8 cellular contexts compared by ENCODE assay signal in the genomic region with DNA sequence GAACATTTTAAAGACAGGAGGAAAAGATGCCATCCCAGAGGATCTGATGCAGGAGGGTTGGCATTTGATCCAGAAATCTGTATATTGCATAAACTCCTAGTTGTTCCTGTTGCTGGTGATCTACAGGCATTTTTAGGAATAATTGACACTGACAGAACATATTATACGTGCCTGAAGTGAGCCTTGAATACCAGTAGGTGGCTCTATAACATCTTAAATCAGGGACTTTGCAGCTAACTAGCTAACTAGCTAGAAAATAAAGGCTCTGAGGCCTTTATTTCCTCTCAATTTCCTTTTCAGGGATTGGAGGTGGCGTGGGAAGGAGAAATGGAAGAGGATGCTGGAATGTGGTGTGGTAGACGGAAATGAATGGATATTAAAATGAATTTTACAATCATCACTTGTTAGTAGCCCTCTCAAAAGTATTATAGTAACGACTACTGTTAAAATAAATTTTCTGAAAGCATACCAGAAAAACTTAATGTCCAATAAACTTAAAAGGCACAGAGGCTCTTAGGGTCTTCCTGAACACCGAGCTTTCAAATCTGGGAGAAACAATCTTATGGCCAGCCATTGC. TPM values are rescaled to one million over a fixed set of nuclear protein-coding genes. Genes with fewer than 3 reads are reported as not detected.
A peak's percentile ranks its signal among the peaks of the same experiment; 100 is the strongest.
DNase-seq lines count a peak whose midpoint lies in the region; ATAC-seq and TF ChIP-seq lines count a peak whose summit lies in the region.

No MANE protein-coding gene starts in this region.

- peaks cover 27% of the 10 kb centered on the region for H3K36me3 Mint-ChIP-seq in activated CD4-positive, alpha-beta memory T cell treated with anti-CD3 and anti-CD28 coated beads, Interleukin-2, amount 10 ng/mL, durations not matched to agents 7 days and 5 days (ENCODE audit: low read depth)
- H3K36me3 Mint-ChIP-seq in activated CD4-positive, alpha-beta memory T cell treated with anti-CD3 and anti-CD28 coated beads for 36 hours, result peaks cover 4% of the 10 kb centered on the region
- H3K36me3 Mint-ChIP-seq in nephron (ENCODE audit: low read depth), result no peaks in the 10 kb centered on the region

- H3K4me1 Mint-ChIP-seq in activated CD4-positive, alpha-beta memory T cell treated with anti-CD3 and anti-CD28 coated beads, Interleukin-2, amount 10 ng/mL, durations not matched to agents 7 days and 5 days, result peaks cover 80% of the 10 kb centered on the region
- peaks cover 74% of the 10 kb centered on the region for H3K4me1 Mint-ChIP-seq in activated CD4-positive, alpha-beta memory T cell treated with anti-CD3 and anti-CD28 coated beads for 36 hours (ENCODE audit: low read depth)
- peaks cover 5% of the 10 kb centered on the region for H3K4me1 Mint-ChIP-seq in nephron

- no peaks in the 10 kb centered on the region for H3K27me3 ChIP-seq in esophagus muscularis mucosa

- no peak overlapping the region for H3K4me3 Mint-ChIP-seq in activated CD4-positive, alpha-beta memory T cell treated with anti-CD3 and anti-CD28 coated beads, Interleukin-2, amount 10 ng/mL, durations not matched to agents 7 days and 5 days
- no peak overlapping the region for H3K4me3 Mint-ChIP-seq in activated CD4-positive, alpha-beta memory T cell treated with anti-CD3 and anti-CD28 coated beads for 36 hours
- peak overlapping the region in 1 of 3 experiments; percentile 1 for H3K4me3 Mint-ChIP-seq in nephron

- peak overlapping the region; percentile 48 for H3K27ac Mint-ChIP-seq in activated CD4-positive, alpha-beta memory T cell treated with anti-CD3 and anti-CD28 coated beads, Interleukin-2, amount 10 ng/mL, durations not matched to agents 7 days and 5 days
- H3K27ac Mint-ChIP-seq in activated CD4-positive, alpha-beta memory T cell treated with anti-CD3 and anti-CD28 coated beads for 36 hours, result no peak overlapping the region
- H3K27ac Mint-ChIP-seq in nephron, result no peak overlapping the region

- TF ChIP-seq POLR2A in esophagus muscularis mucosa (IDR thresholded peaks at IDR 0.05; ENCODE audit: low read depth), result no peak

- H3K9me3 ChIP-seq in esophagus muscularis mucosa, result no peaks in the 10 kb centered on the region

- no peak for TF ChIP-seq EP300 in esophagus muscularis mucosa (IDR thresholded peaks at IDR 0.05)

- no peaks in the 10 kb centered on the region for H3K9me3 Mint-ChIP-seq in activated CD4-positive, alpha-beta memory T cell treated with anti-CD3 and anti-CD28 coated beads, Interleukin-2, amount 10 ng/mL, durations not matched to agents 7 days and 5 days
- H3K9me3 Mint-ChIP-seq in activated CD4-positive, alpha-beta memory T cell treated with anti-CD3 and anti-CD28 coated beads for 36 hours, result peaks cover 4% of the 10 kb centered on the region
- H3K9me3 Mint-ChIP-seq in nephron, result no peaks in the 10 kb centered on the region

- POLR2A ChIA-PET in activated CD4-positive, alpha-beta memory T cell treated with anti-CD3 and anti-CD28 coated beads, Interleukin-2, amount 10 ng/mL, durations not matched to agents 7 days and 5 days (lab: Charles Lee), result interaction anchor here (1.1 to 2.4 kb wide), 8 partner anchors 22 to 310 kb away, joined by 3 to 10 read pairs (median 5); a partner anchor contains a TSS
- POLR2A ChIA-PET in activated CD4-positive, alpha-beta memory T cell treated with anti-CD3 and anti-CD28 coated beads for 36 hours (lab: Charles Lee), result interaction anchor here (2.1 kb wide), 1 partner anchor 52 kb away, joined by 5 read pairs; no protein-coding TSS in a partner anchor

- no peak overlapping the region for H3K4me3 ChIP-seq in esophagus muscularis mucosa

- H3K27me3 Mint-ChIP-seq in activated CD4-positive, alpha-beta memory T cell treated with anti-CD3 and anti-CD28 coated beads, Interleukin-2, amount 10 ng/mL, durations not matched to agents 7 days and 5 days, result no peaks in the 10 kb centered on the region
- no peaks in the 10 kb centered on the region for H3K27me3 Mint-ChIP-seq in activated CD4-positive, alpha-beta memory T cell treated with anti-CD3 and anti-CD28 coated beads for 36 hours
- H3K27me3 Mint-ChIP-seq in nephron (ENCODE audit: low read depth), result no peaks in the 10 kb centered on the region

- CTCF ChIA-PET in activated CD4-positive, alpha-beta memory T cell treated with anti-CD3 and anti-CD28 coated beads, Interleukin-2, amount 10 ng/mL, durations not matched to agents 7 days and 5 days (lab: Charles Lee), result interaction anchor here (0.6 to 7.2 kb wide), 20 partner anchors 15 to 374 kb away, joined by 3 to 120 read pairs (median 6); a partner anchor contains a TSS
- CTCF ChIA-PET in activated CD4-positive, alpha-beta memory T cell treated with anti-CD3 and anti-CD28 coated beads for 36 hours (lab: Charles Lee), result interaction anchor here (0.5 to 6.9 kb wide), 36 partner anchors 8 to 848 kb away, joined by 3 to 105 read pairs (median 4); a partner anchor contains a TSS

- ATAC-seq in HG02623 (IDR thresholded peaks at IDR 0.05; ENCODE audit: unreplicated experiment) (peak; percentile 35), HG03097 (IDR thresholded peaks at IDR 0.05; ENCODE audit: low FRiP score, unreplicated experiment) (no peak)

- no peak for DNase-seq in activated CD4-positive, alpha-beta memory T cell treated with anti-CD3 and anti-CD28 coated beads, Interleukin-2, amount 10 ng/mL, durations not matched to agents 7 days and 5 days
- DNase-seq in activated CD4-positive, alpha-beta memory T cell treated with anti-CD3 and anti-CD28 coated beads for 36 hours, result no peak
- DNase-seq in NCI-H1436 (lab: John Stamatoyannopoulos, UW) (peak; percentile 70), SW480 (ENCODE audit: low spot score) (peak; percentile 85), esophagus muscularis mucosa (ENCODE audit: extremely low spot score) (no peak)

- H3K4me1 ChIP-seq in esophagus muscularis mucosa, result peaks cover 4 to 12% (median 8%) of the 10 kb centered on the region in 4 donors

- 26% methylated on average over 5 of the region's 5 CpGs for WGBS in esophagus muscularis mucosa

- no peak overlapping the region for H3K27ac ChIP-seq in esophagus muscularis mucosa (replicated peaks in 1 of 4)

- TF ChIP-seq CTCF in esophagus muscularis mucosa (IDR thresholded peaks at IDR 0.05) (peak; percentile 79 to 84 (median 82)), nephron (IDR thresholded peaks at IDR 0.05; ENCODE audit: unreplicated experiment in 3 of 3) (peak; percentile 75 to 81 (median 80))

- H3K36me3 ChIP-seq in esophagus muscularis mucosa, result no peaks in the 10 kb centered on the region

- intact Hi-C loops in activated CD4-positive, alpha-beta memory T cell treated with anti-CD3 and anti-CD28 coated beads for 36 hours (cut with micrococcal nuclease), result loop anchor here (1.0 kb wide), 5 partner anchors 22 to 298 kb away; no protein-coding TSS in a partner anchor
- intact Hi-C loops in esophagus muscularis mucosa (cut with DNase I), result loop anchor here (2.0 kb wide), 1 partner anchor 344 kb away; no protein-coding TSS in a partner anchor

RNA-seq across cellular contexts. Expression of a gene that starts 5.5 kb away (rescaled TPM):
- 10 to 100 TPM; 12.1 to 13.2 TPM for total RNA-seq in activated CD4-positive, alpha-beta memory T cell treated with anti-CD3 and anti-CD28 coated beads, Interleukin-2, amount 10 ng/mL, durations not matched to agents 7 days and 5 days
- total RNA-seq in activated CD4-positive, alpha-beta memory T cell treated with anti-CD3 and anti-CD28 coated beads for 36 hours, result 1 to 10 TPM; 6.8 to 6.9 TPM
- 1 to 10 TPM in 1 of 4 donors, under 1 TPM in 3; 0.33 to 1.0 (median 0.52) TPM for total RNA-seq in esophagus muscularis mucosa

Comparison
In these comparisons a context has a peak if more than half of its experiments do, and no peak if none do; other contexts are left out.
1. DNase-seq: peak in NCI-H1436 (single experiment) and SW480 (single experiment); none in activated CD4-positive, alpha-beta memory T cell treated with anti-CD3 and anti-CD28 coated beads, Interleukin-2, amount 10 ng/mL, durations not matched to agents 7 days and 5 days (single experiment), activated CD4-positive, alpha-beta memory T cell treated with anti-CD3 and anti-CD28 coated beads for 36 hours (single experiment) and esophagus muscularis mucosa (single experiment).